8 cellular contexts compared by ENCODE assay signal in the genomic region with DNA sequence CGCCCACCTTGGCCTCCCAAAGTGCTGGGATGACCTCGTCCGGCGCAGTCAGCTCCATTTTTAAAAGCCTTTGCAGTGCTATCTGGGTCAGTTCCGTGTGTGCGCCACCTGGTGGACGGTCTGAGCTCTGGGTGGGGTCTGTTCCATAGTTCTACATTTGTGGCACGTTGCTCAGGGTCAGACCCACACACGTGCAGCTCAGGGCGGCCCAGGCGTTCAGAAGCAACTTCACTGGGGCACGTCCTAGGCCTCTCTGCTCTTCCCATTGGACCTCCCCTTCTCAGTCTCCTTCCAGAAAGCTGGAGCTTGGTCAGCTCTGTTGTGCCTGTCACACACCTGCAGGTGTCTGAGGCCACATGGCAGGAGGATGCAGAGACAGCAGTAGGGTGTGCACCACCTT.
DNase-seq lines count a peak whose midpoint lies in the region; ATAC-seq, FAIRE-seq and TF ChIP-seq lines count a peak whose summit lies in the region.

No MANE protein-coding gene starts in this region.

- intact Hi-C loops in kidney (cut with DNase I), result no loop called here

- peak; percentile 38 for ATAC-seq in GM18867 (IDR thresholded peaks at IDR 0.05; ENCODE audit: unreplicated experiment)
- no peak for ATAC-seq in HG02973 (IDR thresholded peaks at IDR 0.05; ENCODE audit: unreplicated experiment)
- ATAC-seq in GM19351 (IDR thresholded peaks at IDR 0.05; ENCODE audit: unreplicated experiment), result no peak
- ATAC-seq in HG02642 (IDR thresholded peaks at IDR 0.05; ENCODE audit: poor library complexity, unreplicated experiment), result no peak

- H3K4me1 ChIP-seq in kidney (ENCODE audit: control insufficient read depth in 1 of 2, insufficient read depth in 1 of 2, low read depth in 1 of 2, low read length in 2 of 2), result no peaks in the 10 kb centered on the region

- H3K9ac ChIP-seq in kidney (ENCODE audit: low read length in 2 of 2), result no peak overlapping the region

- H3K27me3 ChIP-seq in BJ (ENCODE audit: control insufficient read depth, insufficient read depth, low read length), result no peaks in the 10 kb centered on the region

- CTCF ChIA-PET in BJ (lab: Yijun Ruan, JAX), result interaction anchor here (0.6 to 1.5 kb wide), 4 partner anchors 13 to 43 kb away, joined by 3 to 6 read pairs (median 5); no protein-coding TSS in a partner anchor

- no peaks in the 10 kb centered on the region for H3K36me3 ChIP-seq in BJ (ENCODE audit: control insufficient read depth, insufficient read depth, low read length)
- no peaks in the 10 kb centered on the region for H3K36me3 ChIP-seq in kidney (ENCODE audit: control insufficient read depth in 1 of 2, insufficient read depth in 2 of 2, low read length in 2 of 2)

- H3K4me3 ChIP-seq in BJ (ENCODE audit: low read depth, low read length) (no peak overlapping the region), kidney (ENCODE audit: low read length in 2 of 2) (no peak overlapping the region)

- TF ChIP-seq CTCF in BJ (IDR thresholded peaks at IDR 0.05; ENCODE audit: insufficient read depth, low read depth, low read length) (peak; percentile 39), kidney (IDR thresholded peaks at IDR 0.05; ENCODE audit: borderline replicate concordance, extremely low read depth, insufficient read depth) (peak; percentile 3)

- FAIRE-seq in kidney (lab: Jason Lieb, UNC), result no peak

- peaks cover 0 to 15% of the 10 kb centered on the region in 2 donors for H3K9me3 ChIP-seq in kidney (ENCODE audit: control insufficient read depth in 1 of 2, low read length in 2 of 2)

- POLR2A ChIA-PET in BJ (lab: Charles Lee), result no interaction called here

- DNase-seq in BJ (ENCODE audit: low read depth) (no peak), RPMI8226 (peak; percentile 79), kidney (no peak), NCI-H345 (lab: John Stamatoyannopoulos, UW) (no peak)

- H3K27ac ChIP-seq in kidney (ENCODE audit: low read depth in 2 of 2, low read length in 2 of 2), result no peak overlapping the region
